In the genomic region with DNA sequence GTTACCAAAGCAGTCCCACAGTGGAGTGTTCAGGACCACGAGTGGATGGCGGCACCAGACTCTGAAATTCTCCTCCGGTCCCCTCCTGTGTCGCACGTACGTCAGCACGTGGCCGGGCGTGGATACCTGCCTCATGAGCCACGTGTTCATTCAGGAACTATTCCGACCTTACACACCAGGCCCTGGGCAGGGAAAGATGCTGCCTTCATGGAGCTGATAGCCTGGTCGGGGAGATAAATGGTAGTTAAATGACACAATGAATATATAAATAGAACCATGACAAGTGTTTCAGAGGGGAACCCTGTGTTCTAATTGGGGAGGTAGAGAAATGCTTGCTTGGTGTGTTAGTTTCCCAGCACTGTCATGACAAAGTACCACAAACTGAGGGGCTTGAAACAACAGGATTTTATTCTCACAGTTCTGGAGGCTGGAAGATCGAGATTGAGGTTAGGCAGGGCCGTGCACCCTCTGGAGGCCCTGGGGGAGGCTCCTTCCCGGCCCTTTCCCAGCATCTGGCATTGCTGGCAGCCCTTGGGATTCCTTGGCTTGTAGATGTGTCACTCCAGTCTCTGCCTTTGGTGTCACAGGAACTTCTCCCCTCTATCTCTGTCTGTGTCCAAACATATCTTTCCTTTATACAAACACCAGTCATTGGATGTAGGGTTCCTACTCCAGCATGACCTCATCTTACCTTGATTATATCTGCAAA, we compare ENCODE assay signal across 1 cellular context.
A peak's percentile ranks its signal among the peaks of the same experiment; 100 is the strongest.
TF ChIP-seq lines count a peak whose summit lies in the region.

No MANE protein-coding gene starts in this region.

TF ChIP-seq in K562, 482 proteins besides CTCF, POLR2A, EP300 and RAD21:
- TF ChIP-seq MYC (IDR thresholded peaks at IDR 0.05; ENCODE audit: low read depth, low read length) (peak; percentile 50; the same call in 1 of the 2 replicates), MYC (CRISPR knock-in tag; IDR thresholded peaks at IDR 0.05; ENCODE audit: borderline replicate concordance, low read depth) (no peak), MNT (conservative IDR thresholded peaks at IDR 0.05) (0 out of 4 replicates have a peak, but pooled peaks of 1 of the 2 experiments have one; percentile 31), USF1 (CRISPR knock-in tag; IDR thresholded peaks at IDR 0.05) (peak; percentile 42; the same call in 1 of the 2 replicates), PREB (CRISPR knock-in tag; IDR thresholded peaks at IDR 0.05) (no peak), MAFF (IDR thresholded peaks at IDR 0.05; ENCODE audit: low read length) (no peak), L3MBTL2 (IDR thresholded peaks at IDR 0.05) (peak; percentile 84), CBFB (CRISPR knock-in tag; IDR thresholded peaks at IDR 0.05) (0 out of 2 replicates have a peak, but pooled peaks have one; percentile 17), MAX (CRISPR knock-in tag; IDR thresholded peaks at IDR 0.05) (peak; percentile 80), U2AF2 (optimal IDR thresholded peaks at IDR 0.05; ENCODE audit: low read depth, low read length) (no peak), MEF2A (IDR thresholded peaks at IDR 0.05; ENCODE audit: control insufficient read depth, low read depth, low read length) (0 out of 2 replicates have a peak, but pooled peaks have one; percentile 29), THRA (IDR thresholded peaks at IDR 0.05) (no peak), HNRNPL (IDR thresholded peaks at IDR 0.05; ENCODE audit: low read depth, low read length) (no peak), TCF15 (CRISPR knock-in tag; IDR thresholded peaks at IDR 0.05) (no peak), CBX1 (IDR thresholded peaks at IDR 0.05; ENCODE audit: low read depth) (no peak), C11orf30 (IDR thresholded peaks at IDR 0.05; ENCODE audit: low read depth) (no peak), ZBTB11 (CRISPR knock-in tag; IDR thresholded peaks at IDR 0.05) (peak in 1 of 3 experiments; percentile 68; a peak in 2 of 6 replicates), FIP1L1 (IDR thresholded peaks at IDR 0.05; ENCODE audit: low read depth, low read length, poor library complexity, severe bottlenecking) (no peak)
- TF ChIP-seq, protein P1, sequence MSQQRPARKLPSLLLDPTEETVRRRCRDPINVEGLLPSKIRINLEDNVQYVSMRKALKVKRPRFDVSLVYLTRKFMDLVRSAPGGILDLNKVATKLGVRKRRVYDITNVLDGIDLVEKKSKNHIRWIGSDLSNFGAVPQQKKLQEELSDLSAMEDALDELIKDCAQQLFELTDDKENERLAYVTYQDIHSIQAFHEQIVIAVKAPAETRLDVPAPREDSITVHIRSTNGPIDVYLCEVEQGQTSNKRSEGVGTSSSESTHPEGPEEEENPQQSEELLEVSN (IDR thresholded peaks at IDR 0.05; ENCODE audit: borderline replicate concordance in 1 of 2, extremely low read depth in 1 of 2, insufficient read depth in 1 of 2, insufficient read length in 1 of 2, low read depth in 1 of 2, low read length in 1 of 2, poor library complexity in 1 of 2, severe bottlenecking in 1 of 2): peak in 1 of 2 experiments; percentile 62
- TF ChIP-seq, protein P2, sequence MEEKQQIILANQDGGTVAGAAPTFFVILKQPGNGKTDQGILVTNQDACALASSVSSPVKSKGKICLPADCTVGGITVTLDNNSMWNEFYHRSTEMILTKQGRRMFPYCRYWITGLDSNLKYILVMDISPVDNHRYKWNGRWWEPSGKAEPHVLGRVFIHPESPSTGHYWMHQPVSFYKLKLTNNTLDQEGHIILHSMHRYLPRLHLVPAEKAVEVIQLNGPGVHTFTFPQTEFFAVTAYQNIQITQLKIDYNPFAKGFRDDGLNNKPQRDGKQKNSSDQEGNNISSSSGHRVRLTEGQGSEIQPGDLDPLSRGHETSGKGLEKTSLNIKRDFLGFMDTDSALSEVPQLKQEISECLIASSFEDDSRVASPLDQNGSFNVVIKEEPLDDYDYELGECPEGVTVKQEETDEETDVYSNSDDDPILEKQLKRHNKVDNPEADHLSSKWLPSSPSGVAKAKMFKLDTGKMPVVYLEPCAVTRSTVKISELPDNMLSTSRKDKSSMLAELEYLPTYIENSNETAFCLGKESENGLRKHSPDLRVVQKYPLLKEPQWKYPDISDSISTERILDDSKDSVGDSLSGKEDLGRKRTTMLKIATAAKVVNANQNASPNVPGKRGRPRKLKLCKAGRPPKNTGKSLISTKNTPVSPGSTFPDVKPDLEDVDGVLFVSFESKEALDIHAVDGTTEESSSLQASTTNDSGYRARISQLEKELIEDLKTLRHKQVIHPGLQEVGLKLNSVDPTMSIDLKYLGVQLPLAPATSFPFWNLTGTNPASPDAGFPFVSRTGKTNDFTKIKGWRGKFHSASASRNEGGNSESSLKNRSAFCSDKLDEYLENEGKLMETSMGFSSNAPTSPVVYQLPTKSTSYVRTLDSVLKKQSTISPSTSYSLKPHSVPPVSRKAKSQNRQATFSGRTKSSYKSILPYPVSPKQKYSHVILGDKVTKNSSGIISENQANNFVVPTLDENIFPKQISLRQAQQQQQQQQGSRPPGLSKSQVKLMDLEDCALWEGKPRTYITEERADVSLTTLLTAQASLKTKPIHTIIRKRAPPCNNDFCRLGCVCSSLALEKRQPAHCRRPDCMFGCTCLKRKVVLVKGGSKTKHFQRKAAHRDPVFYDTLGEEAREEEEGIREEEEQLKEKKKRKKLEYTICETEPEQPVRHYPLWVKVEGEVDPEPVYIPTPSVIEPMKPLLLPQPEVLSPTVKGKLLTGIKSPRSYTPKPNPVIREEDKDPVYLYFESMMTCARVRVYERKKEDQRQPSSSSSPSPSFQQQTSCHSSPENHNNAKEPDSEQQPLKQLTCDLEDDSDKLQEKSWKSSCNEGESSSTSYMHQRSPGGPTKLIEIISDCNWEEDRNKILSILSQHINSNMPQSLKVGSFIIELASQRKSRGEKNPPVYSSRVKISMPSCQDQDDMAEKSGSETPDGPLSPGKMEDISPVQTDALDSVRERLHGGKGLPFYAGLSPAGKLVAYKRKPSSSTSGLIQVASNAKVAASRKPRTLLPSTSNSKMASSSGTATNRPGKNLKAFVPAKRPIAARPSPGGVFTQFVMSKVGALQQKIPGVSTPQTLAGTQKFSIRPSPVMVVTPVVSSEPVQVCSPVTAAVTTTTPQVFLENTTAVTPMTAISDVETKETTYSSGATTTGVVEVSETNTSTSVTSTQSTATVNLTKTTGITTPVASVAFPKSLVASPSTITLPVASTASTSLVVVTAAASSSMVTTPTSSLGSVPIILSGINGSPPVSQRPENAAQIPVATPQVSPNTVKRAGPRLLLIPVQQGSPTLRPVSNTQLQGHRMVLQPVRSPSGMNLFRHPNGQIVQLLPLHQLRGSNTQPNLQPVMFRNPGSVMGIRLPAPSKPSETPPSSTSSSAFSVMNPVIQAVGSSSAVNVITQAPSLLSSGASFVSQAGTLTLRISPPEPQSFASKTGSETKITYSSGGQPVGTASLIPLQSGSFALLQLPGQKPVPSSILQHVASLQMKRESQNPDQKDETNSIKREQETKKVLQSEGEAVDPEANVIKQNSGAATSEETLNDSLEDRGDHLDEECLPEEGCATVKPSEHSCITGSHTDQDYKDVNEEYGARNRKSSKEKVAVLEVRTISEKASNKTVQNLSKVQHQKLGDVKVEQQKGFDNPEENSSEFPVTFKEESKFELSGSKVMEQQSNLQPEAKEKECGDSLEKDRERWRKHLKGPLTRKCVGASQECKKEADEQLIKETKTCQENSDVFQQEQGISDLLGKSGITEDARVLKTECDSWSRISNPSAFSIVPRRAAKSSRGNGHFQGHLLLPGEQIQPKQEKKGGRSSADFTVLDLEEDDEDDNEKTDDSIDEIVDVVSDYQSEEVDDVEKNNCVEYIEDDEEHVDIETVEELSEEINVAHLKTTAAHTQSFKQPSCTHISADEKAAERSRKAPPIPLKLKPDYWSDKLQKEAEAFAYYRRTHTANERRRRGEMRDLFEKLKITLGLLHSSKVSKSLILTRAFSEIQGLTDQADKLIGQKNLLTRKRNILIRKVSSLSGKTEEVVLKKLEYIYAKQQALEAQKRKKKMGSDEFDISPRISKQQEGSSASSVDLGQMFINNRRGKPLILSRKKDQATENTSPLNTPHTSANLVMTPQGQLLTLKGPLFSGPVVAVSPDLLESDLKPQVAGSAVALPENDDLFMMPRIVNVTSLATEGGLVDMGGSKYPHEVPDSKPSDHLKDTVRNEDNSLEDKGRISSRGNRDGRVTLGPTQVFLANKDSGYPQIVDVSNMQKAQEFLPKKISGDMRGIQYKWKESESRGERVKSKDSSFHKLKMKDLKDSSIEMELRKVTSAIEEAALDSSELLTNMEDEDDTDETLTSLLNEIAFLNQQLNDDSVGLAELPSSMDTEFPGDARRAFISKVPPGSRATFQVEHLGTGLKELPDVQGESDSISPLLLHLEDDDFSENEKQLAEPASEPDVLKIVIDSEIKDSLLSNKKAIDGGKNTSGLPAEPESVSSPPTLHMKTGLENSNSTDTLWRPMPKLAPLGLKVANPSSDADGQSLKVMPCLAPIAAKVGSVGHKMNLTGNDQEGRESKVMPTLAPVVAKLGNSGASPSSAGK (IDR thresholded peaks at IDR 0.05): peak; percentile 85
TF ChIP-seq in K562: peak in this region for 10.
